In genomic region chr18:48326901-48327675, GRCh38 we compare ENCODE assay signal across 12 cellular contexts.
DNase-seq lines count a peak whose midpoint lies in the region; ATAC-seq and TF ChIP-seq lines count a peak whose summit lies in the region.
"Had no signal": no experiment of that assay in that cellular context is flagged by ENCODE, and none has a peak within 500 bp of the region (broad histone marks: within the 10 kb centered on the region; RNA-seq: fewer than 3 reads in every experiment).

No MANE protein-coding gene starts in this region.

- peak; percentile 69 for DNase-seq in HCEC 1CT
- DNase-seq in SJSA1 (ENCODE audit: low read depth in 1 of 2, low spot score in 2 of 2): peak; percentile 54 to 68
- DNase-seq in fibroblast of the aortic adventitia (ENCODE audit: low read depth): peak; percentile 41
- DNase-seq in spleen: peak; percentile 48
- no peak for DNase-seq in activated CD4-positive, alpha-beta T cell treated with anti-CD3 and anti-CD28 coated beads for 4 hours
- no peak for DNase-seq in G401 (ENCODE audit: low spot score)
- DNase-seq: activated T-cell treated with anti-CD3 and anti-CD28 coated beads, Interleukin-2, amount 50 U/mL, for 4 hours; NCI-H1694 treated with DMSO at 0.1 percent for 48 hours had no signal

- 74 to 92% (median 87%) methylated on average over 11 of the region's 11 CpGs for WGBS in spleen, 5 donors

- H3K4me3 ChIP-seq in SJSA1: no peak overlapping the region
- H3K4me3 ChIP-seq in fibroblast of the aortic adventitia (ENCODE audit: low read depth, low read length): no peak overlapping the region
- no peak overlapping the region for H3K4me3 ChIP-seq in spleen
- H3K4me3 ChIP-seq: esophagus muscularis mucosa had no signal

- intact Hi-C loops in spleen (cut with DNase I; ENCODE audit: low total_unique reads): no loop called here

- no peak for ATAC-seq in HG03039 (IDR thresholded peaks at IDR 0.05; ENCODE audit: unreplicated experiment)
- no peak for ATAC-seq in HG03432 (IDR thresholded peaks at IDR 0.05; ENCODE audit: unreplicated experiment)
- ATAC-seq: activated T-cell treated with anti-CD3 and anti-CD28 coated beads, Interleukin-2, amount 50 U/mL, for 4 hours; WTC11 had no signal

- H3K27me3 ChIP-seq in SJSA1 (replicated peaks) (no peaks in the 10 kb centered on the region), spleen (replicated peaks in 1 of 7) (no peaks in the 10 kb centered on the region)
- H3K27me3 ChIP-seq: esophagus muscularis mucosa had no signal

- no peak for TF ChIP-seq CTCF in fibroblast of the aortic adventitia (IDR thresholded peaks at IDR 0.05; ENCODE audit: insufficient read depth, low read length)
- TF ChIP-seq CTCF in spleen (IDR thresholded peaks at IDR 0.05 in 8 of 11, conservative IDR thresholded peaks at IDR 0.05 in 3 of 11): no peak

- H3K4me1 ChIP-seq in SJSA1 (replicated peaks) (peaks cover 49% of the 10 kb centered on the region), spleen (peaks cover 0 to 4% (median 0%) of the 10 kb centered on the region in 6 donors)

- H3K9me3 ChIP-seq in SJSA1 (replicated peaks) (no peaks in the 10 kb centered on the region), spleen (no peaks in the 10 kb centered on the region)
- H3K9me3 ChIP-seq: esophagus muscularis mucosa had no signal

- in situ Hi-C loops in G401 (cut with HindIII; ENCODE audit: low sequenced_read_pairs): no loop called here

- H3K36me3 ChIP-seq in SJSA1 (no peaks in the 10 kb centered on the region), spleen (no peaks in the 10 kb centered on the region)
- H3K36me3 ChIP-seq: esophagus muscularis mucosa had no signal

- no peak for TF ChIP-seq POLR2A in spleen (IDR thresholded peaks at IDR 0.05)

- H3K27ac ChIP-seq in SJSA1 (peak overlapping the region; percentile 29), spleen (no peak overlapping the region)
- H3K27ac ChIP-seq: esophagus muscularis mucosa had no signal

Comparison
In these comparisons a context has a peak if more than half of its experiments do, and no peak if none do; other contexts are left out.
1. DNase-seq: peak in HCEC 1CT (single experiment), SJSA1 (2 of 2), fibroblast of the aortic adventitia (single experiment) and spleen (single experiment); none in activated CD4-positive, alpha-beta T cell treated with anti-CD3 and anti-CD28 coated beads for 4 hours (0 of 2) and G401 (single experiment).